23 cellular contexts compared by ENCODE assay signal in genomic region chr4:88327669-88328068, GRCh38. TPM values are rescaled to one million over a fixed set of nuclear protein-coding genes. Genes with fewer than 3 reads are reported as not detected.
DNase-seq lines count a peak whose midpoint lies in the region; TF ChIP-seq lines count a peak whose summit lies in the region.
"Had no signal": no experiment of that assay in that cellular context is flagged by ENCODE, and none has a peak within 500 bp of the region (broad histone marks: within the 10 kb centered on the region; RNA-seq: fewer than 3 reads in every experiment).

No MANE protein-coding gene starts in this region.

- H3K27ac Mint-ChIP-seq in MCF 10A (ENCODE audit: low read depth, unreplicated experiment), result no peak overlapping the region
- H3K27ac Mint-ChIP-seq: CD14-positive monocyte; CD4-positive, alpha-beta T cell; CD8-positive, alpha-beta memory T cell; GM23338; H9 had no signal

- no peaks in the 10 kb centered on the region for H3K9me3 Mint-ChIP-seq in MCF 10A (ENCODE audit: unreplicated experiment)
- H3K9me3 Mint-ChIP-seq: CD4-positive, alpha-beta T cell; CD8-positive, alpha-beta memory T cell; GM23338; H9 had no signal

- no peak overlapping the region for H3K4me3 Mint-ChIP-seq in MCF 10A (ENCODE audit: unreplicated experiment)
- H3K4me3 Mint-ChIP-seq: CD14-positive monocyte; CD4-positive, alpha-beta T cell; CD8-positive, alpha-beta memory T cell; GM23338; H9 had no signal

- no peaks in the 10 kb centered on the region for H3K36me3 Mint-ChIP-seq in MCF 10A (ENCODE audit: insufficient read depth, unreplicated experiment)
- H3K36me3 Mint-ChIP-seq: CD14-positive monocyte had no signal

- no peaks in the 10 kb centered on the region for H3K4me1 ChIP-seq in breast epithelium
- H3K4me1 ChIP-seq in effector memory CD4-positive, alpha-beta T cell (ENCODE audit: control insufficient read depth, insufficient read depth, low read length, poor library complexity, severe bottlenecking), result no peaks in the 10 kb centered on the region
- H3K4me1 ChIP-seq: A549, BE2C had no signal

- H3K36me3 ChIP-seq in breast epithelium, result no peaks in the 10 kb centered on the region
- no peaks in the 10 kb centered on the region for H3K36me3 ChIP-seq in effector memory CD4-positive, alpha-beta T cell (ENCODE audit: control insufficient read depth, insufficient read depth, low read length)
- H3K36me3 ChIP-seq: BE2C; BLaER1 treated with 17β-estradiol and CSF1 and Interleukin-3, amounts not matched to agents 10 nM and 100 nM had no signal

- no peaks in the 10 kb centered on the region for H3K27me3 ChIP-seq in breast epithelium
- H3K27me3 ChIP-seq in effector memory CD4-positive, alpha-beta T cell (replicated peaks; ENCODE audit: control insufficient read depth, insufficient read depth, low read length, poor library complexity, severe bottlenecking), result no peaks in the 10 kb centered on the region
- H3K27me3 ChIP-seq: BE2C; BLaER1 treated with 17β-estradiol and CSF1 and Interleukin-3, amounts not matched to agents 10 nM and 100 nM had no signal

- POLR2A ChIA-PET in MCF 10A (lab: Yijun Ruan, JAX), result no interaction called here

- no TSS peak for BruUV-seq in MCF 10A (replicated peaks; lab: Mats Ljungman, UMichigan)

- H3K9me3 ChIP-seq in breast epithelium, result no peaks in the 10 kb centered on the region
- no peaks in the 10 kb centered on the region for H3K9me3 ChIP-seq in effector memory CD4-positive, alpha-beta T cell (ENCODE audit: control insufficient read depth, low read length)
- H3K9me3 ChIP-seq: A549; BE2C; BLaER1 treated with 17β-estradiol and CSF1 and Interleukin-3, amounts not matched to agents 10 nM and 100 nM had no signal

- H3K4me3 ChIP-seq in breast epithelium, result no peak overlapping the region
- H3K4me3 ChIP-seq in epithelial cell of esophagus (ENCODE audit: low read length), result no peak overlapping the region
- H3K4me3 ChIP-seq in effector memory CD4-positive, alpha-beta T cell (ENCODE audit: insufficient read depth, low read depth, low read length, poor library complexity, severe bottlenecking), result no peak overlapping the region
- H3K4me3 ChIP-seq: A549; BLaER1 treated with 17β-estradiol and CSF1 and Interleukin-3, amounts not matched to agents 10 nM and 100 nM; GM12878; GM23338 had no signal

- H3K4me1 Mint-ChIP-seq in MCF 10A (ENCODE audit: insufficient read depth, unreplicated experiment), result peaks cover 6% of the 10 kb centered on the region
- H3K4me1 Mint-ChIP-seq: CD8-positive, alpha-beta memory T cell; GM23338 had no signal

- CTCF ChIA-PET in MCF 10A (lab: Yijun Ruan, JAX), result interaction anchor here (0.7 to 0.8 kb wide), 2 partner anchors 120 to 140 kb away, joined by 3 read pairs; no protein-coding TSS in a partner anchor

- DNase-seq in MCF 10A (ENCODE audit: unreplicated experiment) (peak; percentile 58), breast epithelium (ENCODE audit: low spot score in 2 of 2) (no peak), epithelial cell of esophagus (ENCODE audit: low read depth) (peak; percentile 78), fibroblast of gingiva (ENCODE audit: low read depth) (peak; percentile 3), kidney glomerular epithelial cell (lab: John Stamatoyannopoulos, UW) (no peak)
- no peak for DNase-seq in stimulated activated CD4-positive, alpha-beta T cell treated with anti-CD3 and anti-CD28 coated beads, Interleukin-15, amount 100 ng/mL, for 24 hours
- DNase-seq in effector memory CD4-positive, alpha-beta T cell, result no peak
- DNase-seq: 8988T; ACHN; AML-193; BE2C; CD4-positive, alpha-beta T cell; CD8-positive, alpha-beta memory T cell; DMS 273 treated with DMSO at 0.1 percent for 48 hours; DMS79; EL; GDM1; H9 had no signal

- intact Hi-C loops in MCF 10A (cut with micrococcal nuclease), result no loop called here
- intact Hi-C loops in breast epithelium (cut with DNase I; ENCODE audit: low total_unique reads), result no loop called here

- no peak for TF ChIP-seq POLR2A in breast epithelium (IDR thresholded peaks at IDR 0.05)

- no peak overlapping the region for H3K27ac ChIP-seq in breast epithelium
- no peak overlapping the region for H3K27ac ChIP-seq in effector memory CD4-positive, alpha-beta T cell (ENCODE audit: insufficient read depth, low read length, poor library complexity, severe bottlenecking)
- H3K27ac ChIP-seq: A549; BLaER1 treated with 17β-estradiol and CSF1 and Interleukin-3, amounts not matched to agents 10 nM and 100 nM had no signal

- H3K27me3 Mint-ChIP-seq in MCF 10A (ENCODE audit: insufficient read depth, unreplicated experiment), result no peaks in the 10 kb centered on the region
- H3K27me3 Mint-ChIP-seq: CD4-positive, alpha-beta T cell had no signal

- TF ChIP-seq CTCF in MCF 10A (IDR thresholded peaks at IDR 0.05; ENCODE audit: unreplicated experiment) (no peak), breast epithelium (IDR thresholded peaks at IDR 0.05) (no peak), epithelial cell of esophagus (IDR thresholded peaks at IDR 0.05; ENCODE audit: insufficient read depth, low read depth, low read length, missing control alignments) (no peak)

RNA-seq across cellular contexts. Expression of gene PPM1K, which starts 43.3 kb away (rescaled TPM):
- total RNA-seq in MCF 10A (2022) (19.5 and 21.0 TPM in 2 replicates), breast epithelium (10 to 100 TPM; 13.8 to 26.2 (median 20.5) TPM)

RNA-seq across cellular contexts. Expression of gene HERC6, which starts 51.0 kb away (rescaled TPM):
- total RNA-seq in MCF 10A (2022) (1.7 and 2.4 TPM in 2 replicates), breast epithelium (10 to 100 TPM in 1 of 3 donors, 1 to 10 TPM in 2; 2.6 to 19.0 (median 5.2) TPM)

Comparison
In these comparisons a context has a peak if more than half of its experiments do, and no peak if none do; other contexts are left out.
1. DNase-seq: peak in MCF 10A (single experiment), epithelial cell of esophagus (single experiment) and fibroblast of gingiva (single experiment); none in breast epithelium (0 of 2), stimulated activated CD4-positive, alpha-beta T cell treated with anti-CD3 and anti-CD28 coated beads, Interleukin-15, amount 100 ng/mL, for 24 hours (single experiment), kidney glomerular epithelial cell (single experiment) and effector memory CD4-positive, alpha-beta T cell (0 of 3).